8 cellular contexts compared by ENCODE assay signal in genomic region chr9:78297672-78297961, GRCh38. TPM values are rescaled to one million over a fixed set of nuclear protein-coding genes. Genes with fewer than 3 reads are reported as not detected.
DNase-seq lines count a peak whose midpoint lies in the region; ATAC-seq and TF ChIP-seq lines count a peak whose summit lies in the region.

No MANE protein-coding gene starts in this region.

- no peaks in the 10 kb centered on the region for H3K27me3 ChIP-seq in CD4-positive, CD25-positive, alpha-beta regulatory T cell (ENCODE audit: control insufficient read depth, insufficient read depth, low read length)
- no peaks in the 10 kb centered on the region for H3K27me3 ChIP-seq in thoracic aorta (replicated peaks; ENCODE audit: insufficient read depth)

- H3K27ac ChIP-seq in CD4-positive, CD25-positive, alpha-beta regulatory T cell (ENCODE audit: insufficient read depth, low read length, poor library complexity, severe bottlenecking): peak overlapping the region; percentile 2
- no peak overlapping the region for H3K27ac ChIP-seq in thoracic aorta

- H3K9me3 Mint-ChIP-seq in CD4-positive, CD25-positive, alpha-beta regulatory T cell: no peaks in the 10 kb centered on the region
- H3K9me3 Mint-ChIP-seq in activated T-helper 1 cell treated with anti-CD3 and anti-CD28 coated beads, Interleukin-12 subunit alpha, Interleukin-12 subunit beta, Interleukin-2, Interleukin-4 antibody, amounts not matched to agents 30 ng/mL and 10 ng/mL and 1 ng/mL, durations not matched to agents 14 hours and 24 hours and 36 hours: no peaks in the 10 kb centered on the region

- intact Hi-C loops in activated T-helper 1 cell treated with anti-CD3 and anti-CD28 coated beads, Interleukin-12 subunit alpha, Interleukin-12 subunit beta, Interleukin-2, Interleukin-4 antibody, amounts not matched to agents 30 ng/mL and 10 ng/mL and 1 ng/mL, durations not matched to agents 14 hours and 24 hours and 36 hours (cut with micrococcal nuclease): loop anchor here (1.0 to 5.0 kb wide), 5 partner anchors 36 to 1274 kb away; partner anchors contain the start of genes CEP78, GNAQ and TLE4

- DNase-seq in CD4-positive, CD25-positive, alpha-beta regulatory T cell: no peak
- DNase-seq in HCEC 1CT: peak; percentile 42
- no peak for DNase-seq in activated T-helper 1 cell treated with anti-CD3 and anti-CD28 coated beads, Interleukin-12 subunit alpha, Interleukin-12 subunit beta, Interleukin-2, Interleukin-4 antibody, amounts not matched to agents 30 ng/mL and 10 ng/mL and 1 ng/mL, durations not matched to agents 14 hours and 24 hours and 36 hours (ENCODE audit: low spot score)
- DNase-seq in iris pigment epithelial cell (ENCODE audit: low read depth): peak; percentile 49
- DNase-seq in thoracic aorta (ENCODE audit: low spot score): no peak
- no peak for DNase-seq in activated gamma-delta T cell treated with Interleukin-2 at 50 U/mL for 16 hours

- peaks cover 25% of the 10 kb centered on the region for H3K4me1 ChIP-seq in CD4-positive, CD25-positive, alpha-beta regulatory T cell (ENCODE audit: control insufficient read depth, insufficient read depth, low read length, poor library complexity, severe bottlenecking)
- peaks cover 7 to 14% of the 10 kb centered on the region in 2 donors for H3K4me1 ChIP-seq in thoracic aorta (ENCODE audit: control insufficient read depth in 1 of 2, low read depth in 2 of 2)

- peak overlapping the region; percentile 84 for H3K4me3 ChIP-seq in CD4-positive, CD25-positive, alpha-beta regulatory T cell (ENCODE audit: low read depth, low read length)
- peak overlapping the region; percentile 71 for H3K4me3 ChIP-seq in thoracic aorta

- peaks cover 13 to 48% (median 30%) of the 10 kb centered on the region in 4 donors for H3K4me1 Mint-ChIP-seq in CD4-positive, CD25-positive, alpha-beta regulatory T cell
- peaks cover 58% of the 10 kb centered on the region for H3K4me1 Mint-ChIP-seq in activated T-helper 1 cell treated with anti-CD3 and anti-CD28 coated beads, Interleukin-12 subunit alpha, Interleukin-12 subunit beta, Interleukin-2, Interleukin-4 antibody, amounts not matched to agents 30 ng/mL and 10 ng/mL and 1 ng/mL, durations not matched to agents 14 hours and 24 hours and 36 hours (ENCODE audit: low read depth)

- peak overlapping the region; percentile 76 to 83 (median 80) for H3K27ac Mint-ChIP-seq in CD4-positive, CD25-positive, alpha-beta regulatory T cell
- H3K27ac Mint-ChIP-seq in activated T-helper 1 cell treated with anti-CD3 and anti-CD28 coated beads, Interleukin-12 subunit alpha, Interleukin-12 subunit beta, Interleukin-2, Interleukin-4 antibody, amounts not matched to agents 30 ng/mL and 10 ng/mL and 1 ng/mL, durations not matched to agents 14 hours and 24 hours and 36 hours: peak overlapping the region; percentile 88

- no peaks in the 10 kb centered on the region for H3K9me3 ChIP-seq in CD4-positive, CD25-positive, alpha-beta regulatory T cell (ENCODE audit: control insufficient read depth in 2 of 2, low read length in 2 of 2)
- no peaks in the 10 kb centered on the region for H3K9me3 ChIP-seq in thoracic aorta

- no peak for ATAC-seq in CD4-positive, CD25-positive, alpha-beta regulatory T cell (ENCODE audit: low read depth in 2 of 2)
- ATAC-seq in thoracic aorta (ENCODE audit: insufficient number of reproducible peaks, low FRiP score, low read depth) (no peak), GM18868 (IDR thresholded peaks at IDR 0.05; ENCODE audit: unreplicated experiment) (no peak), GM19023 (IDR thresholded peaks at IDR 0.05; ENCODE audit: unreplicated experiment) (no peak)

- peaks cover 9% of the 10 kb centered on the region for H3K36me3 Mint-ChIP-seq in CD4-positive, CD25-positive, alpha-beta regulatory T cell
- H3K36me3 Mint-ChIP-seq in activated T-helper 1 cell treated with anti-CD3 and anti-CD28 coated beads, Interleukin-12 subunit alpha, Interleukin-12 subunit beta, Interleukin-2, Interleukin-4 antibody, amounts not matched to agents 30 ng/mL and 10 ng/mL and 1 ng/mL, durations not matched to agents 14 hours and 24 hours and 36 hours (ENCODE audit: low read depth): peaks cover 29% of the 10 kb centered on the region

- no peaks in the 10 kb centered on the region for H3K27me3 Mint-ChIP-seq in CD4-positive, CD25-positive, alpha-beta regulatory T cell
- H3K27me3 Mint-ChIP-seq in activated T-helper 1 cell treated with anti-CD3 and anti-CD28 coated beads, Interleukin-12 subunit alpha, Interleukin-12 subunit beta, Interleukin-2, Interleukin-4 antibody, amounts not matched to agents 30 ng/mL and 10 ng/mL and 1 ng/mL, durations not matched to agents 14 hours and 24 hours and 36 hours (ENCODE audit: insufficient read depth): no peaks in the 10 kb centered on the region

- peaks cover 3% of the 10 kb centered on the region for H3K36me3 ChIP-seq in CD4-positive, CD25-positive, alpha-beta regulatory T cell (ENCODE audit: control insufficient read depth, insufficient read depth, low read length)
- no peaks in the 10 kb centered on the region for H3K36me3 ChIP-seq in thoracic aorta

- H3K4me3 Mint-ChIP-seq in CD4-positive, CD25-positive, alpha-beta regulatory T cell: peak overlapping the region; percentile 90 to 98 (median 94)
- H3K4me3 Mint-ChIP-seq in activated T-helper 1 cell treated with anti-CD3 and anti-CD28 coated beads, Interleukin-12 subunit alpha, Interleukin-12 subunit beta, Interleukin-2, Interleukin-4 antibody, amounts not matched to agents 30 ng/mL and 10 ng/mL and 1 ng/mL, durations not matched to agents 14 hours and 24 hours and 36 hours: peak overlapping the region; percentile 91

- TF ChIP-seq CTCF in thoracic aorta (IDR thresholded peaks at IDR 0.05): no peak

RNA-seq across cellular contexts. Expression of gene PSAT1, which starts 0.7 kb away (rescaled TPM):
- 2.7 TPM for total RNA-seq in CD4-positive, CD25-positive, alpha-beta regulatory T cell
- 10 to 100 TPM; 14.6 to 32.7 (median 22.5) TPM for polyA plus RNA-seq in CD4-positive, CD25-positive, alpha-beta regulatory T cell
- total RNA-seq in activated T-helper 1 cell treated with anti-CD3 and anti-CD28 coated beads, Interleukin-12 subunit alpha, Interleukin-12 subunit beta, Interleukin-2, Interleukin-4 antibody, amounts not matched to agents 30 ng/mL and 10 ng/mL and 1 ng/mL, durations not matched to agents 14 hours and 24 hours and 36 hours: 85.7 and 91.8 TPM in 2 replicates
- total RNA-seq in thoracic aorta: 1 to 10 TPM; 1.6 to 1.9 TPM

Comparison
In these comparisons a context has a peak if more than half of its experiments do, and no peak if none do; other contexts are left out.
1. DNase-seq: peak in HCEC 1CT (single experiment) and iris pigment epithelial cell (single experiment); none in CD4-positive, CD25-positive, alpha-beta regulatory T cell (0 of 3), activated T-helper 1 cell treated with anti-CD3 and anti-CD28 coated beads, Interleukin-12 subunit alpha, Interleukin-12 subunit beta, Interleukin-2, Interleukin-4 antibody, amounts not matched to agents 30 ng/mL and 10 ng/mL and 1 ng/mL, durations not matched to agents 14 hours and 24 hours and 36 hours (single experiment), thoracic aorta (single experiment) and activated gamma-delta T cell treated with Interleukin-2 at 50 U/mL for 16 hours (single experiment).
2. RNA of gene PSAT1, which starts 0.7 kb away (total RNA-seq): 85.7 to 91.8 TPM in activated T-helper 1 cell treated with anti-CD3 and anti-CD28 coated beads, Interleukin-12 subunit alpha, Interleukin-12 subunit beta, Interleukin-2, Interleukin-4 antibody, amounts not matched to agents 30 ng/mL and 10 ng/mL and 1 ng/mL, durations not matched to agents 14 hours and 24 hours and 36 hours; 2.7 TPM in CD4-positive, CD25-positive, alpha-beta regulatory T cell (single experiment) and 1.6 to 1.9 TPM in thoracic aorta; every median in the first group is over 10 times any median in the second.